Comparison of ENCODE assay signal across 1 cellular context in the genomic region with DNA sequence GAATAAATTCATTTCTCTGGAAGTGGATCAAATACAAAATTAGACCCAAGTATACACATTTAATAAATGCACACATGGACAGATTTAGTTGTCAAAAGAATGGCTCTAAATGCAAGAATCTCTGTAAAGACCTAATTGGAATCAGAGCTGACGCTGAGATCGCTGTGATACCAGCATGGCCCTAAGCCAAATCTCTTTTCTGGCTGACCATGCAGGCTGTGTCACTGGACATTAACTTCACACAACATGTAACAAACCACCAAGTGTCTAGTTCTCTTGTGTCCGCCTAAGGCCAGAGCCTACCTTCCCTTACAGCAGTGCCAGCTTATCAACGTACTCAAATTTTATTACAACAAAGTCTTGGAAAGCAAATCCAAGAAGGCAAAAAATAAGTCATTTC.
TF ChIP-seq lines count a peak whose summit lies in the region.

No MANE protein-coding gene starts in this region.

TF ChIP-seq in SK-N-SH, 30 proteins besides CTCF, POLR2A, EP300 and RAD21 (continued from another document):
- no peak for TF ChIP-seq TAF1 (IDR thresholded peaks at IDR 0.05; ENCODE audit: borderline replicate concordance, low read depth, low read length)
- TF ChIP-seq EZH2phosphoT487 (IDR thresholded peaks at IDR 0.05; ENCODE audit: borderline replicate concordance, low read depth) = no peak
TF ChIP-seq in SK-N-SH: peak in this region for 13.
